ENCODE assay signal across 8 cellular contexts in the genomic region with DNA sequence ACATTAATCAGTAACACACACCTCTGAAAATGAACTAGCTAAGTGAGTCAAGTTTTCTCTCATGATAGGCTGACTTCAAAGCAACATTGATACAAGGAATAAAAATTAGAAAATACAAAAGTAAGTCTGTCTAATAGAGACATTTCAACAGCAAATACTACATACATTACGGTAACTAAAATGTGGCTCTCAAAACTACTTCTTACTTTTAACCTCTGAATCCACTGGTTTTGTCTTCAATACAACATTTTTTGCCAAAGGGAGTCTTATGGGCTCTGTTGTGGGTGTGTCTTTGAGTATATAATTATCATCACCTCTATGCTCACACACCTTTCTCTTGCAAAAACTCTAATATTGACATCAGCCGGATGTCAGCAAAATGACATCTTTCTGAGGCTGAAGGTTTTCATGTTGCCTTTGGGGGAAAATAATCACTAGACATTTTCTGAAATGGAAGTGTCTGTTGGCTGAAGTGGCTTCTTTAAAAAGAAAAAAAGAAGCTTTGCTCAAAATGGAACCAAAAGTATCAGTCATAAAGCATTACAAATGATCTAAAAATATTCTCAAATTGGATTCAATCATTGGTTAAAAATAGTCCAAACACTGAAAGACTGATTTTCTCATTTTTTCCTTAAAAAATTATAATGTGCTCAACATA. TPM values are rescaled to one million over a fixed set of nuclear protein-coding genes. Genes with fewer than 3 reads are reported as not detected.
A peak's percentile ranks its signal among the peaks of the same experiment; 100 is the strongest.
DNase-seq lines count a peak whose midpoint lies in the region; ATAC-seq and TF ChIP-seq lines count a peak whose summit lies in the region.

No MANE protein-coding gene starts in this region.

- TF ChIP-seq POLR2A in esophagus muscularis mucosa (IDR thresholded peaks at IDR 0.05; ENCODE audit: low read depth) = no peak

- H2AK5ac ChIP-seq in neuronal stem cell (ENCODE audit: low read depth, low read length) = no peak overlapping the region

- H3K14ac ChIP-seq in neuronal stem cell (ENCODE audit: low read length) = no peak overlapping the region

- no peaks in the 10 kb centered on the region for H3K36me3 ChIP-seq in esophagus muscularis mucosa
- H3K36me3 ChIP-seq in neuronal stem cell (replicated peaks in 1 of 2; ENCODE audit: control insufficient read depth in 2 of 2, insufficient read depth in 2 of 2, low read length in 2 of 2) = peaks cover 0 to 11% of the 10 kb centered on the region in 2 donors

- WGBS in esophagus muscularis mucosa = 90% methylated on average over 2 of the region's 2 CpGs
- no CpG with 5 or more reads among the region's 2 CpGs for WGBS in neuronal stem cell (ENCODE audit: extremely low coverage in 2 of 2, insufficient read length in 2 of 2, insufficient replicate concordance in 1 of 2), 2 donors

- peaks cover 41 to 48% (median 45%) of the 10 kb centered on the region in 4 donors for H3K4me1 ChIP-seq in esophagus muscularis mucosa
- peaks cover 0 to 20% of the 10 kb centered on the region in 2 donors for H3K4me1 ChIP-seq in neuronal stem cell (ENCODE audit: control insufficient read depth in 2 of 2, insufficient read depth in 1 of 2, low read depth in 1 of 2, low read length in 2 of 2)

- H4K91ac ChIP-seq in neuronal stem cell (ENCODE audit: low read depth, low read length, poor library complexity) = no peak overlapping the region

- H3K79me1 ChIP-seq in neuronal stem cell (ENCODE audit: low read depth, low read length) = no peaks in the 10 kb centered on the region

- H2BK12ac ChIP-seq in neuronal stem cell (ENCODE audit: low read length) = no peak overlapping the region

- H3K4me3 ChIP-seq in esophagus muscularis mucosa = no peak overlapping the region
- no peak overlapping the region for H3K4me3 ChIP-seq in neuronal stem cell (ENCODE audit: low read length in 2 of 2)

- intact Hi-C loops in esophagus muscularis mucosa (cut with DNase I) = loop anchor here (5.0 kb wide), 1 partner anchor 65 kb away; no protein-coding TSS in a partner anchor

- no peaks in the 10 kb centered on the region for H3K27me3 ChIP-seq in esophagus muscularis mucosa
- H3K27me3 ChIP-seq in neuronal stem cell (ENCODE audit: control insufficient read depth in 3 of 3, insufficient read depth in 3 of 3, low read depth in 1 of 3, low read length in 3 of 3) = no peaks in the 10 kb centered on the region

- no peak overlapping the region for H3K4ac ChIP-seq in neuronal stem cell (ENCODE audit: low read length)

- H3K27ac ChIP-seq in esophagus muscularis mucosa (replicated peaks in 1 of 4) (peak overlapping the region in 3 of 4 donors; percentile 64 to 79 (median 73)), neuronal stem cell (replicated peaks; ENCODE audit: low read length) (no peak overlapping the region)

- H3K4me2 ChIP-seq in neuronal stem cell (ENCODE audit: insufficient read depth, low read length, poor library complexity, severe bottlenecking) = no peak overlapping the region

- ATAC-seq in GM18520 (IDR thresholded peaks at IDR 0.05; ENCODE audit: unreplicated experiment) = peak; percentile 10
- ATAC-seq in GM21576 (IDR thresholded peaks at IDR 0.05; ENCODE audit: unreplicated experiment) = peak; percentile 19
- peak; percentile 21 for ATAC-seq in HG03565 (IDR thresholded peaks at IDR 0.05; ENCODE audit: unreplicated experiment)

- H2BK5ac ChIP-seq in neuronal stem cell (ENCODE audit: low read length) = no peak overlapping the region

- H2BK120ac ChIP-seq in neuronal stem cell (ENCODE audit: low read depth, low read length) = no peak overlapping the region

- no peak overlapping the region for H3K9ac ChIP-seq in neuronal stem cell (ENCODE audit: low read depth, low read length, poor library complexity)

- no peak overlapping the region for H3K18ac ChIP-seq in neuronal stem cell (ENCODE audit: low read length)

- no peak for TF ChIP-seq CTCF in esophagus muscularis mucosa (IDR thresholded peaks at IDR 0.05)

- H2BK15ac ChIP-seq in neuronal stem cell (ENCODE audit: low read length) = no peak overlapping the region

- TF ChIP-seq EP300 in esophagus muscularis mucosa (IDR thresholded peaks at IDR 0.05) = no peak

- DNase-seq in esophagus muscularis mucosa (ENCODE audit: extremely low spot score) = no peak
- no peak for DNase-seq in NCI-H1436 (lab: John Stamatoyannopoulos, UW)
- DNase-seq in NCI-H146 treated with DMSO at 0.1 percent for 48 hours (lab: John Stamatoyannopoulos, UW; ENCODE audit: unreplicated experiment) = no peak
- DNase-seq in neuronal stem cell (ENCODE audit: low spot score) = no peak
- no peak for DNase-seq in stimulated activated CD4-positive, alpha-beta T cell treated with anti-CD3 and anti-CD28 coated beads, Interleukin-4, amount 100 ng/mL, for 24 hours

- no peak overlapping the region for H4K8ac ChIP-seq in neuronal stem cell (ENCODE audit: low read depth, low read length)

- H3K9me3 ChIP-seq in esophagus muscularis mucosa (no peaks in the 10 kb centered on the region), neuronal stem cell (replicated peaks in 1 of 2; ENCODE audit: control insufficient read depth in 2 of 2, insufficient read depth in 1 of 2, low read depth in 1 of 2, low read length in 2 of 2) (peaks cover 0 to 16% of the 10 kb centered on the region in 2 donors)

- no peak overlapping the region for H3K23ac ChIP-seq in neuronal stem cell (ENCODE audit: low read depth, low read length, poor library complexity)

- H2AFZ ChIP-seq in neuronal stem cell (ENCODE audit: low read length) = no peak overlapping the region

RNA-seq across cellular contexts. Expression of a gene that starts 41.8 kb away (rescaled TPM):
- 10 to 100 TPM; 15.7 to 22.0 (median 19.2) TPM for total RNA-seq in esophagus muscularis mucosa
- 91.8 TPM for polyA plus RNA-seq in neuronal stem cell (2013, experiment 1 of 2)
- 97.5 TPM for polyA plus RNA-seq in neuronal stem cell (2013, experiment 2 of 2)
